Comparison of ENCODE assay signal across 10 cellular contexts in genomic region chr14:69538766-69539165, GRCh38. TPM values are rescaled to one million over a fixed set of nuclear protein-coding genes. Genes with fewer than 3 reads are reported as not detected.
"Had no signal": no experiment of that assay in that cellular context is flagged by ENCODE, and none has a peak within 500 bp of the region (broad histone marks: within the 10 kb centered on the region; RNA-seq: fewer than 3 reads in every experiment).

No MANE protein-coding gene starts in this region.

- H3K9me3 ChIP-seq: HAP-1 had no signal

- FAIRE-seq: H1, H54, HepG2 had no signal

- H3K27ac Mint-ChIP-seq: GM23338, HFFc6, IgD-negative memory B cell had no signal

- H3K4me2 ChIP-seq: GM23338 had no signal

- H3K9me3 Mint-ChIP-seq: GM23338, HFFc6 had no signal

- H3K4me1 ChIP-seq: HAP-1 had no signal

- DNase-seq: HFFc6, KG1 had no signal

- H3K4me3 ChIP-seq: GM23338, HAP-1 had no signal

- H3K4me3 Mint-ChIP-seq: GM23338, HFFc6, IgD-negative memory B cell had no signal

- H2AFZ ChIP-seq: GM23338 had no signal

- ATAC-seq: GM23338, HCT116, HepG2 had no signal

- H3K36me3 ChIP-seq: HAP-1 had no signal

- H3K4me1 Mint-ChIP-seq: GM23338 had no signal

RNA-seq across cellular contexts. Expression of gene CCDC177, which starts 35.9 kb away (rescaled TPM):
- total RNA-seq: HepG2, HFFc6, HT-29 had no signal
- polyA plus RNA-seq: HepG2, IgD-negative memory B cell had no signal

RNA-seq across cellular contexts. Expression of gene PLEKHD1, which starts 54.2 kb away (rescaled TPM):
- total RNA-seq: HepG2, HT-29 had no signal
